ENCODE assay signal across 32 cellular contexts in genomic region chr9:100408541-100409175, GRCh38. TPM values are rescaled to one million over a fixed set of nuclear protein-coding genes. Genes with fewer than 3 reads are reported as not detected.
A peak's percentile ranks its signal among the peaks of the same experiment; 100 is the strongest.
DNase-seq lines count a peak whose midpoint lies in the region; ATAC-seq and TF ChIP-seq lines count a peak whose summit lies in the region.
"Had no signal": no experiment of that assay in that cellular context is flagged by ENCODE, and none has a peak within 500 bp of the region (broad histone marks: within the 10 kb centered on the region; RNA-seq: fewer than 3 reads in every experiment).

No MANE protein-coding gene starts in this region.

- H3K4me1 ChIP-seq in BLaER1 (peaks cover 34% of the 10 kb centered on the region), IMR-90 (ENCODE audit: control insufficient read depth, insufficient read depth, low read length) (no peaks in the 10 kb centered on the region)
- H3K4me1 ChIP-seq: Peyer's patch had no signal

- H3K9me3 ChIP-seq in BLaER1 (peaks cover 29% of the 10 kb centered on the region), IMR-90 (ENCODE audit: control insufficient read depth, insufficient read depth, low read length) (no peaks in the 10 kb centered on the region)
- H3K9me3 ChIP-seq: gastrocnemius medialis, ovary, Peyer's patch had no signal

- DNase-seq in IMR-90 (no peak), NCI-H69 (lab: John Stamatoyannopoulos, UW) (peak; percentile 92), glutamatergic neuron (peak; percentile 17), SHP77 treated with DMSO at 0.1 percent for 48 hours (lab: John Stamatoyannopoulos, UW) (no peak), NCI-H1105 (lab: John Stamatoyannopoulos, UW) (no peak)
- no peak for DNase-seq in activated T-cell treated with anti-CD3 and anti-CD28 coated beads, Interleukin-2, amount 50 U/mL, for 72 hours
- DNase-seq: activated CD4-positive, alpha-beta T cell treated with anti-CD3 and anti-CD28 coated beads for 48 hours; activated CD8-positive, alpha-beta memory T cell treated with anti-CD3 and anti-CD28 coated beads for 24 hours; activated T-cell treated with anti-CD3 and anti-CD28 coated beads for 4 hours; AML-193; amygdala; CD4-positive, alpha-beta memory T cell; EL; gastrocnemius medialis; H7; hypothalamus; immature natural killer cell; Kasumi-1; left colon; NCI-H1048; NCI-H187 treated with DMSO at 0.1 percent for 48 hours; NCI-H526 treated with DMSO at 0.1 percent for 48 hours; nephron progenitor cell; ovary; Peyer's patch; stimulated activated naive CD8-positive, alpha-beta T cell treated with anti-CD3 and anti-CD28 coated beads, Interleukin-15, Interleukin-2, amounts not matched to agents 100 U/mL and 50 U/mL, for 24 hours; WERI-Rb-1 had no signal

- H3K36me3 Mint-ChIP-seq in glutamatergic neuron (ENCODE audit: unreplicated experiment): peaks cover 11% of the 10 kb centered on the region
- peaks cover 3 to 4% of the 10 kb centered on the region in 2 donors for H3K36me3 Mint-ChIP-seq in activated T-cell treated with anti-CD3 and anti-CD28 coated beads, Interleukin-2, amount 50 U/mL, for 72 hours (ENCODE audit: insufficient read depth in 2 of 2)
- H3K36me3 Mint-ChIP-seq: CD4-positive, alpha-beta memory T cell had no signal

- no peak overlapping the region for H2AK5ac ChIP-seq in IMR-90 (ENCODE audit: low read depth, low read length)

- no peak overlapping the region for H4K8ac ChIP-seq in IMR-90 (ENCODE audit: low read depth in 2 of 2, low read length in 2 of 2)

- no peak overlapping the region for H4K5ac ChIP-seq in IMR-90 (ENCODE audit: low read depth, low read length)

- H3K27me3 Mint-ChIP-seq in glutamatergic neuron (ENCODE audit: unreplicated experiment): peaks cover 3% of the 10 kb centered on the region
- peaks cover 37% of the 10 kb centered on the region for H3K27me3 Mint-ChIP-seq in activated T-cell treated with anti-CD3 and anti-CD28 coated beads, Interleukin-2, amount 50 U/mL, for 72 hours (ENCODE audit: low read depth)

- dilution Hi-C loops in IMR-90 (cut with HindIII; ENCODE audit: low sequenced_read_pairs, unreplicated experiment): no loop called here

- POLR2A ChIA-PET in IMR-90 (lab: Charles Lee; ENCODE audit: unreplicated experiment): no interaction called here

- CTCF ChIA-PET in IMR-90 (lab: Yijun Ruan, JAX): no interaction called here

- H3K4me1 Mint-ChIP-seq in glutamatergic neuron (ENCODE audit: low read depth, unreplicated experiment): peaks cover 11% of the 10 kb centered on the region
- H3K4me1 Mint-ChIP-seq in activated T-cell treated with anti-CD3 and anti-CD28 coated beads, Interleukin-2, amount 50 U/mL, for 72 hours (ENCODE audit: low read depth): peaks cover 21% of the 10 kb centered on the region

- WGBS in IMR-90 (ENCODE audit: extremely low coverage in 2 of 2, insufficient read length in 1 of 2), 2 experiments: 60% methylated on average over 4 of the region's 5 CpGs; no CpG with 5 or more reads in 1 of the 2 experiments

- no peak overlapping the region for H2BK20ac ChIP-seq in IMR-90 (ENCODE audit: low read depth, low read length)

- H3K4ac ChIP-seq in IMR-90 (ENCODE audit: low read depth, low read length): no peak overlapping the region

- ATAC-seq in IMR-90 (ENCODE audit: low read depth) (no peak), HG03175 (IDR thresholded peaks at IDR 0.05; ENCODE audit: unreplicated experiment) (no peak)
- ATAC-seq in activated T-cell treated with anti-CD3 and anti-CD28 coated beads, Interleukin-2, amount 50 U/mL, for 72 hours (replicated peaks in 1 of 2): no peak
- ATAC-seq: A549; activated naive CD4-positive, alpha-beta T cell treated with anti-CD3 and anti-CD28 coated beads, Interleukin-2, amount 50 U/mL, for 72 hours; gastrocnemius medialis; left colon; stimulated activated naive CD8-positive, alpha-beta T cell treated with anti-CD3 and anti-CD28 coated beads, Interleukin-15, Interleukin-2, amounts not matched to agents 100 U/mL and 50 U/mL, for 24 hours had no signal

- no peak overlapping the region for H3K23ac ChIP-seq in IMR-90 (ENCODE audit: low read depth, low read length)

- H2BK5ac ChIP-seq in IMR-90 (ENCODE audit: low read depth, low read length, poor library complexity, severe bottlenecking): no peak overlapping the region

- H2BK15ac ChIP-seq in IMR-90 (ENCODE audit: low read depth, low read length): no peak overlapping the region

- H3K4me2 ChIP-seq in BLaER1 (peak overlapping the region; percentile 59), IMR-90 (ENCODE audit: low read depth, low read length) (no peak overlapping the region)
- H3K4me2 ChIP-seq: A549, smooth muscle cell had no signal

- H3K9ac ChIP-seq in BLaER1 (no peak overlapping the region; the same call in 1 of the 2 replicates), IMR-90 (ENCODE audit: low read depth, low read length) (no peak overlapping the region)

- BruUV-seq in IMR-90 (replicated peaks; lab: Mats Ljungman, UMichigan): no TSS peak

- TF ChIP-seq POLR2A in IMR-90 (IDR thresholded peaks at IDR 0.05; ENCODE audit: low read depth, low read length): no peak

- H4K91ac ChIP-seq in IMR-90 (ENCODE audit: insufficient read depth, low read depth, low read length): no peak overlapping the region

- H4K20me1 ChIP-seq in BLaER1 (no peaks in the 10 kb centered on the region), IMR-90 (ENCODE audit: insufficient read depth, low read length) (no peaks in the 10 kb centered on the region)

- H3K56ac ChIP-seq in IMR-90 (ENCODE audit: extremely low read depth, insufficient read depth, low read length): no peak overlapping the region

- H3K9me1 ChIP-seq in IMR-90 (ENCODE audit: insufficient read depth, low read length): peaks cover 12% of the 10 kb centered on the region

- H3K27ac ChIP-seq in BLaER1 (peak overlapping the region; percentile 33; the same call in 1 of the 2 replicates), IMR-90 (ENCODE audit: insufficient read depth, low read length) (no peak overlapping the region)
- H3K27ac ChIP-seq: A549, gastrocnemius medialis, ovary, Peyer's patch, WERI-Rb-1 had no signal

- TF ChIP-seq CTCF in IMR-90 (conservative IDR thresholded peaks at IDR 0.05; ENCODE audit: low read depth, low read length) (no peak), glutamatergic neuron (IDR thresholded peaks at IDR 0.05; ENCODE audit: partially characterized antibody, unreplicated experiment) (no peak)

- peak overlapping the region; percentile 47 for H2AFZ ChIP-seq in IMR-90 (replicated peaks; ENCODE audit: low read length, poor library complexity)

- no peak overlapping the region for H3K18ac ChIP-seq in IMR-90 (ENCODE audit: low read depth, low read length)

- H3K79me1 ChIP-seq in IMR-90 (ENCODE audit: low read depth in 1 of 2, low read length in 2 of 2): peaks cover 0 to 4% of the 10 kb centered on the region in 2 experiments; a peak in 1 of 4 replicates

- H3K14ac ChIP-seq in IMR-90 (replicated peaks; ENCODE audit: low read depth, low read length): no peak overlapping the region

- peaks cover 3% of the 10 kb centered on the region for H3K9me3 Mint-ChIP-seq in glutamatergic neuron (ENCODE audit: unreplicated experiment)
- peaks cover 0 to 2% of the 10 kb centered on the region in 2 donors for H3K9me3 Mint-ChIP-seq in activated T-cell treated with anti-CD3 and anti-CD28 coated beads, Interleukin-2, amount 50 U/mL, for 72 hours
- H3K9me3 Mint-ChIP-seq: CD4-positive, alpha-beta memory T cell had no signal

- no peak overlapping the region for H2BK120ac ChIP-seq in IMR-90 (ENCODE audit: low read depth, low read length)

- no peak for TF ChIP-seq RAD21 in IMR-90 (IDR thresholded peaks at IDR 0.05; ENCODE audit: low read length)

- peak overlapping the region; percentile 63 for H3K4me3 Mint-ChIP-seq in glutamatergic neuron (ENCODE audit: unreplicated experiment)
- H3K4me3 Mint-ChIP-seq in activated T-cell treated with anti-CD3 and anti-CD28 coated beads, Interleukin-2, amount 50 U/mL, for 72 hours: no peak overlapping the region
- H3K4me3 Mint-ChIP-seq: immature natural killer cell, nephron progenitor cell had no signal

- H3K36me3 ChIP-seq in BLaER1 (no peaks in the 10 kb centered on the region), IMR-90 (ENCODE audit: control insufficient read depth, insufficient read depth, low read length) (no peaks in the 10 kb centered on the region)
- H3K36me3 ChIP-seq: gastrocnemius medialis, ovary, Peyer's patch, WERI-Rb-1 had no signal

- intact Hi-C loops in IMR-90 (cut with micrococcal nuclease): no loop called here

- H3K27ac Mint-ChIP-seq in glutamatergic neuron (ENCODE audit: unreplicated experiment): peak overlapping the region; percentile 93
- no peak overlapping the region for H3K27ac Mint-ChIP-seq in activated T-cell treated with anti-CD3 and anti-CD28 coated beads, Interleukin-2, amount 50 U/mL, for 72 hours
- H3K27ac Mint-ChIP-seq: activated naive CD4-positive, alpha-beta T cell treated with anti-CD3 and anti-CD28 coated beads, Interleukin-2, amount 50 U/mL, for 72 hours; CD4-positive, alpha-beta memory T cell; nephron progenitor cell had no signal

- H3K27me3 ChIP-seq in BLaER1 (no peaks in the 10 kb centered on the region), IMR-90 (ENCODE audit: control insufficient read depth, insufficient read depth, low read length) (no peaks in the 10 kb centered on the region; the same call in 1 of the 2 replicates)
- H3K27me3 ChIP-seq: gastrocnemius medialis, ovary, Peyer's patch had no signal

- in situ Hi-C loops in IMR-90 (cut with MboI; ENCODE audit: low sequenced_read_pairs): no loop called here

- no peak overlapping the region for H2AK9ac ChIP-seq in IMR-90 (replicated peaks; ENCODE audit: low read depth, low read length, poor library complexity)

- no peak overlapping the region for H3K4me3 ChIP-seq in BLaER1
- no peak overlapping the region for H3K4me3 ChIP-seq in IMR-90 (ENCODE audit: insufficient read depth, low read depth, low read length)
- H3K4me3 ChIP-seq: A549, gastrocnemius medialis, ovary, Peyer's patch, smooth muscle cell had no signal

RNA-seq across cellular contexts. Expression of gene MSANTD3, which starts 18.3 kb away (rescaled TPM):
- total RNA-seq in IMR-90 (2012; rRNA removed): 55.9 and 71.1 TPM in 2 replicates
- 45.3 and 45.5 TPM in 2 replicates for polyA plus RNA-seq in IMR-90 (2012; rRNA removed)
- polyA plus RNA-seq in IMR-90 (2012; cell fraction: cytosol; rRNA removed): 34.1 and 68.2 TPM in 2 replicates
- 13.4 and 55.4 TPM in 2 replicates for polyA plus RNA-seq in IMR-90 (2012; cell fraction: nucleus; rRNA removed; ENCODE audit: low replicate concordance)
- total RNA-seq in glutamatergic neuron (ENCODE audit: unreplicated experiment): 49.3 TPM
- 10 to 100 TPM; 15.1 to 15.9 TPM for total RNA-seq in activated T-cell treated with anti-CD3 and anti-CD28 coated beads, Interleukin-2, amount 50 U/mL, for 72 hours

RNA-seq across cellular contexts. Expression of gene TEX10, which starts 55.9 kb away (rescaled TPM):
- total RNA-seq in IMR-90 (2012; rRNA removed) (43.9 and 53.3 TPM in 2 replicates), glutamatergic neuron (ENCODE audit: unreplicated experiment) (18.4 TPM)
- 14.5 and 16.2 TPM in 2 replicates for polyA plus RNA-seq in IMR-90 (2012; rRNA removed)
- 3.5 and 6.1 TPM in 2 replicates for polyA plus RNA-seq in IMR-90 (2012; cell fraction: cytosol; rRNA removed)
- polyA plus RNA-seq in IMR-90 (2012; cell fraction: nucleus; rRNA removed; ENCODE audit: low replicate concordance): 5.7 and 23.7 TPM in 2 replicates
- 10 to 100 TPM; 17.9 to 20.4 TPM for total RNA-seq in activated T-cell treated with anti-CD3 and anti-CD28 coated beads, Interleukin-2, amount 50 U/mL, for 72 hours

Comparison
In these comparisons a context has a peak if more than half of its experiments do, and no peak if none do; other contexts are left out.
1. DNase-seq: peak in NCI-H69 (single experiment) and glutamatergic neuron (single experiment); none in IMR-90 (single experiment), SHP77 treated with DMSO at 0.1 percent for 48 hours (single experiment), activated T-cell treated with anti-CD3 and anti-CD28 coated beads, Interleukin-2, amount 50 U/mL, for 72 hours (0 of 2) and NCI-H1105 (single experiment).